ENCODE assay signal across 16 cellular contexts in the genomic region with DNA sequence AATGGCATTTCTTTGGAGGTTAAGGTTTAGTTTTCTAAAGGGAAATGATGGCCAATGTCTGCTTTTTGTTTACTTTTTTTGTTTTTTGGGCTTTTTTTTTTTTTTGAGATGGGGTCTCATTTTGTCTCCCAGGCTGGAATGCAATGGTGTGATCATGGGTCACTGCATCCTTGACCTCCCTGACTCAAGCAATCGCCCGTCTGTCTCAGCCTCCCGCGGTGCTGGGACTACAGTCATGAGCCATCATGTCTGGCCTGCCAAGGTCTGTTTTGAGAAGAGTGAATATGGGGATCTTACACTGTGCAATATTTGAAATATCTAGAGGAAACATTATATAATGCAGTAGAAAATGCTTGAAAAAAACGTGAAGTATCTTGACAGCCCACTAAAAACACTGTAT.
DNase-seq lines count a peak whose midpoint lies in the region; ATAC-seq, FAIRE-seq and TF ChIP-seq lines count a peak whose summit lies in the region.
"Had no signal": no experiment of that assay in that cellular context is flagged by ENCODE, and none has a peak within 500 bp of the region (broad histone marks: within the 10 kb centered on the region; RNA-seq: fewer than 3 reads in every experiment).

No MANE protein-coding gene starts in this region.

- H3K4me1 Mint-ChIP-seq in nephron progenitor cell, result peaks cover 31% of the 10 kb centered on the region
- peaks cover 18% of the 10 kb centered on the region for H3K4me1 Mint-ChIP-seq in type B pancreatic cell (ENCODE audit: unreplicated experiment)
- H3K4me1 Mint-ChIP-seq: B cell had no signal

- no peaks in the 10 kb centered on the region for H3K36me3 ChIP-seq in psoas muscle (ENCODE audit: insufficient read depth in 1 of 2, low read depth in 1 of 2)

- ATAC-seq in HG03460 (IDR thresholded peaks at IDR 0.05; ENCODE audit: unreplicated experiment), result no peak
- no peak for ATAC-seq in psoas muscle
- ATAC-seq: CD8-positive, alpha-beta T cell; PC-3 had no signal

- no peak overlapping the region for H3K4me3 ChIP-seq in psoas muscle
- H3K4me3 ChIP-seq: GM23248 had no signal

- DNase-seq in ecto neural progenitor cell (ENCODE audit: low spot score) (peak; percentile 60), nephron progenitor cell (peak; percentile 40), type B pancreatic cell (ENCODE audit: extremely low spot score, unreplicated experiment) (no peak), psoas muscle (no peak), MV-4-11 (lab: John Stamatoyannopoulos, UW) (no peak)
- DNase-seq: CD8-positive, alpha-beta T cell; DMS 273 treated with DMSO at 0.1 percent for 48 hours; GM23248; KBM-7; NCI-H187 treated with DMSO at 0.1 percent for 48 hours; NCI-H446; NCI-H748 treated with DMSO at 0.1 percent for 48 hours; PC-3 had no signal

- no peak overlapping the region for H3K4me3 Mint-ChIP-seq in nephron progenitor cell
- H3K4me3 Mint-ChIP-seq in type B pancreatic cell, result peak overlapping the region; percentile 9
- H3K4me3 Mint-ChIP-seq: B cell; CD8-positive, alpha-beta T cell had no signal

- intact Hi-C loops in psoas muscle (cut with DNase I), result no loop called here

- peak overlapping the region; percentile 58 for H3K27ac Mint-ChIP-seq in nephron progenitor cell
- no peak overlapping the region for H3K27ac Mint-ChIP-seq in type B pancreatic cell
- H3K27ac Mint-ChIP-seq: B cell; CD8-positive, alpha-beta T cell had no signal

- peak; percentile 98 for FAIRE-seq in TTC549 (lab: Jason Lieb, UNC)

- H3K9me3 ChIP-seq in psoas muscle, result no peaks in the 10 kb centered on the region

- H3K27me3 ChIP-seq in psoas muscle (ENCODE audit: insufficient read depth in 3 of 3, low read length in 2 of 3), result no peaks in the 10 kb centered on the region

- no peaks in the 10 kb centered on the region for H3K9me3 Mint-ChIP-seq in nephron progenitor cell
- H3K9me3 Mint-ChIP-seq in type B pancreatic cell, result peaks cover 7% of the 10 kb centered on the region
- H3K9me3 Mint-ChIP-seq: CD8-positive, alpha-beta T cell had no signal

- peaks cover 6% of the 10 kb centered on the region for H3K4me1 ChIP-seq in psoas muscle

- no peaks in the 10 kb centered on the region for H3K27me3 Mint-ChIP-seq in nephron progenitor cell (ENCODE audit: low read depth, poor library complexity)
- peaks cover 18% of the 10 kb centered on the region for H3K27me3 Mint-ChIP-seq in type B pancreatic cell
- H3K27me3 Mint-ChIP-seq: B cell had no signal

- 83 to 86% (median 84%) methylated on average over 5 of the region's 5 CpGs for WGBS in psoas muscle, 3 donors

- TF ChIP-seq CTCF in nephron progenitor cell (IDR thresholded peaks at IDR 0.05), result no peak
- no peak for TF ChIP-seq CTCF in type B pancreatic cell (conservative IDR thresholded peaks at IDR 0.05)
- no peak for TF ChIP-seq CTCF in psoas muscle (IDR thresholded peaks at IDR 0.05)

- no peak overlapping the region for H3K27ac ChIP-seq in psoas muscle
- H3K27ac ChIP-seq: GM23248 had no signal

- H3K36me3 Mint-ChIP-seq in nephron progenitor cell (ENCODE audit: low read depth) (no peaks in the 10 kb centered on the region), type B pancreatic cell (no peaks in the 10 kb centered on the region)
- H3K36me3 Mint-ChIP-seq: CD8-positive, alpha-beta T cell had no signal

Comparison
In these comparisons a context has a peak if more than half of its experiments do, and no peak if none do; other contexts are left out.
1. DNase-seq: peak in ecto neural progenitor cell (single experiment) and nephron progenitor cell (single experiment); none in type B pancreatic cell (single experiment), psoas muscle (0 of 2) and MV-4-11 (single experiment).